8 cellular contexts compared by ENCODE assay signal in the genomic region with DNA sequence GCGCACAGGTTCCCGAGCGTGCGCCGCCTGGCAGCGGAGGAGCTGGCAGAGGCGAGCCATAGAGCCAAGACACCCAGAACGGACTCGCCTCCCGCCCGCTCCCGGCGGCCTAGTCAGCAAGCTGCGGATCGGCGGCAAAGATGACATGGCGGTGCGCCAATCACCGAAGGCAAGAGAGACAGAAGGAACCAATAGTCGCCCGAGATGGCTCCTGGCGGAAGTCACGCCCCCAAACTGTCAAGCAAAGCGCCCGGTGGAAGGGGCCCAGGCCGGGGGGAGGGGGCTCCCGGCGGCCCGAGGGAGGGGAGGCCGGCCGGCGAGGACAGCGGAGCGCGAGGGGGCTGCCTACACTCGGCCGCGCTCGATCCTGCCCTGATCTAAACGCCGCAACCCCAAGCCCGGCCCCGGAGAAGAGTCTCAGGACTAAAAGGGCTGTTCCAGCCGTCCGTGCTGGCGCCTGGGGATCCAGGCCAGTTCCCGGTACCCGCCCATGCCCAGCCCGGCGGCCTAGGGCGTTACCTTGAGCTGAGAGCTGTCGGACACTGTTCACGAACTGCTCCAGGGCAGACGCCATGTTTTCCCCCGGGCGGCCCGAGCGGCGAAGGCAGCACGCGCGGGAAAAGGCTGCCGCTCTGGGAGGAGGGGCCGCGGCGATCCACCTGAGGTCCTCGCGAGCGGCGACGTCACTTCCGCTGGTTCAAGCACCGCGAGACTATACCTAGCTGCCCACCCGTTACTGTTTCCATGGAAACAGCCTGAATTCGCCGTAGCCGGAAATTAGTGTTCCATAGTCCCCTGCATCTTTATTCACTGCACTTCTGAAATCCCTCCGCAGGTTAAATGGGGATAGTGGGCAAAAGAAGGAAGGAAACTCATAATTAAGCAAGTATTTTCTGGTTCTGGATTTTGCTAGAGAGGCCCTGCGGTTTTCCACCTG. TPM values are rescaled to one million over a fixed set of nuclear protein-coding genes. Genes with fewer than 3 reads are reported as not detected.
DNase-seq lines count a peak whose midpoint lies in the region; ATAC-seq and TF ChIP-seq lines count a peak whose summit lies in the region.

A gene (minus strand): TSS at position 634 of the 937 bp plus-strand sequence. CDS start 60 bp downstream, at position 574.

- H3K27me3 ChIP-seq in BE2C (no peaks in the 10 kb centered on the region), colonic mucosa (no peaks in the 10 kb centered on the region), layer of hippocampus (ENCODE audit: control insufficient read depth, insufficient read depth, low read length) (no peaks in the 10 kb centered on the region)

- ATAC-seq in HG03460 (IDR thresholded peaks at IDR 0.05; ENCODE audit: unreplicated experiment), result peak; percentile 86

- no peaks in the 10 kb centered on the region for H3K9me3 ChIP-seq in BE2C
- H3K9me3 ChIP-seq in colonic mucosa, result no peaks in the 10 kb centered on the region

- H3K9ac ChIP-seq in colonic mucosa (ENCODE audit: low read depth in 2 of 2, low read length in 2 of 2), result peak within 1 kb of the TSS; percentile 78 to 84

- H3K36me3 ChIP-seq in BE2C (no peaks in the 10 kb centered on the region), colonic mucosa (no peaks in the 10 kb centered on the region)

- H3K4me1 ChIP-seq in BE2C (no peaks in the 10 kb centered on the region), colonic mucosa (peaks cover 12% of the 10 kb centered on the region)

- intact Hi-C loops in colonic mucosa (cut with DNase I), result no loop called here

- TF ChIP-seq CTCF in BE2C (IDR thresholded peaks at IDR 0.05; ENCODE audit: low read depth, low read length) (no peak), colonic mucosa (IDR thresholded peaks at IDR 0.05) (no peak)

- H3K27ac ChIP-seq in colonic mucosa (peak within 1 kb of the TSS; percentile 98), layer of hippocampus (ENCODE audit: low read depth, low read length) (peak within 1 kb of the TSS; percentile 97)

- peak within 1 kb of the TSS; percentile 79 for H3K4me3 ChIP-seq in BE2C (ENCODE audit: low read depth, low read length)
- peak within 1 kb of the TSS; percentile 100 for H3K4me3 ChIP-seq in colonic mucosa

- DNase-seq in BE2C (peak; percentile 94), GM19240 (ENCODE audit: insufficient read length, low spot score) (peak; percentile 97), NCI-H526 (lab: John Stamatoyannopoulos, UW) (peak; percentile 88 to 95), colonic mucosa (peak; percentile 98)
- peak; percentile 99 for DNase-seq in activated CD4-positive, alpha-beta T cell treated with anti-CD3 and anti-CD28 coated beads for 48 hours
- peak; percentile 92 for DNase-seq in stimulated activated CD4-positive, alpha-beta T cell treated with anti-CD3 and anti-CD28 coated beads, Interleukin-1b, Interleukin-23, amount 100 ng/mL, for 4 hours (ENCODE audit: low read depth in 2 of 2)

RNA-seq across cellular contexts. Expression of the gene that starts here (rescaled TPM):
- polyA plus RNA-seq in BE2C (2012; ENCODE audit: insufficient read depth, insufficient read length, low read depth), result 84.2 TPM
- 10 to 100 TPM; 43.9 to 60.4 TPM for total RNA-seq in colonic mucosa

Comparison
In these comparisons a context has a peak if more than half of its experiments do, and no peak if none do; other contexts are left out.
1. Peak in every context shown above with its lines: DNase-seq, ATAC-seq, H3K4me3 ChIP-seq and H3K27ac ChIP-seq.